Comparison of ENCODE assay signal across 9 cellular contexts in the genomic region with DNA sequence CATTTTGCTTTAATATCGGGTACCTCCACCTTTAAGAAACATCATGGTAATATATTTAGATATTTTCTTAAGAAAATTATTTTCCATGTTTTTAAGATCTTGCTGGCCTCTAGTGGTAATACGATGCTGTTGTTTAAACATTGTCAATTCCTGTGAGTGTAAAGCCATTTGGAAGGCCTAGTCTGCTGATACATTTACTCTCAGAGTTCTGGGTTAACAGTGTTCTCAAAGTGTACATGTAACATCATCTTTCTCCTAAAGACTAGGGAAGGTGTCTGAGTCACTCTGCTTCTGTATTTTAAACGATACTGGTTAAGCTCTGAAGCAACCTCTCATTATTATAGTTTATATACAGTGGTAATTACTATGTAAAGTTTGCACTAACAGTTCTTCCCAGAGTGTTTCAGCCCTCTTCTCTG.
A peak's percentile ranks its signal among the peaks of the same experiment; 100 is the strongest.
DNase-seq lines count a peak whose midpoint lies in the region; ATAC-seq and TF ChIP-seq lines count a peak whose summit lies in the region.
"Had no signal": no experiment of that assay in that cellular context is flagged by ENCODE, and none has a peak within 500 bp of the region (broad histone marks: within the 10 kb centered on the region; RNA-seq: fewer than 3 reads in every experiment).

No MANE protein-coding gene starts in this region.

- H3K4me3 Mint-ChIP-seq in stimulated activated naive B cell treated with anti-CD40 and anti-IgM and Interleukin-4, amounts not matched to agents 10 μg/mL and 1 μg/mL and 100 μg/mL, for 72 hours: no peak overlapping the region

- H3K4me2 ChIP-seq in skeletal muscle satellite cell (ENCODE audit: low read length): no peak overlapping the region

- H3K27me3 Mint-ChIP-seq in stimulated activated naive B cell treated with anti-CD40 and anti-IgM and Interleukin-4, amounts not matched to agents 10 μg/mL and 1 μg/mL and 100 μg/mL, for 72 hours: no peaks in the 10 kb centered on the region

- peaks cover 6 to 7% of the 10 kb centered on the region in 2 donors for H3K4me1 Mint-ChIP-seq in stimulated activated naive B cell treated with anti-CD40 and anti-IgM and Interleukin-4, amounts not matched to agents 10 μg/mL and 1 μg/mL and 100 μg/mL, for 72 hours

- CTCF ChIA-PET in HEK293 (lab: Yijun Ruan, JAX): interaction anchor here (0.6 to 2.9 kb wide), 9 partner anchors 11 to 335 kb away, joined by 3 to 18 read pairs (median 4); no protein-coding TSS in a partner anchor

- ATAC-seq in GM21515 (IDR thresholded peaks at IDR 0.05; ENCODE audit: unreplicated experiment) (no peak), GM19328 (IDR thresholded peaks at IDR 0.05; ENCODE audit: unreplicated experiment) (no peak)
- no peak for ATAC-seq in stimulated activated naive B cell treated with anti-CD40 and anti-IgM and Interleukin-4, amounts not matched to agents 10 μg/mL and 1 μg/mL and 100 μg/mL, for 72 hours (replicated peaks)

- no peaks in the 10 kb centered on the region for H3K36me3 Mint-ChIP-seq in stimulated activated naive B cell treated with anti-CD40 and anti-IgM and Interleukin-4, amounts not matched to agents 10 μg/mL and 1 μg/mL and 100 μg/mL, for 72 hours

- no peaks in the 10 kb centered on the region for H3K27me3 ChIP-seq in Peyer's patch
- H3K27me3 ChIP-seq in skeletal muscle satellite cell (ENCODE audit: control insufficient read depth, insufficient read depth, low read length): no peaks in the 10 kb centered on the region

- H3K36me3 ChIP-seq in HEK293 (ENCODE audit: control insufficient read depth in 2 of 2, insufficient read depth in 1 of 2, low read length in 2 of 2) (no peaks in the 10 kb centered on the region), Peyer's patch (no peaks in the 10 kb centered on the region), skeletal muscle satellite cell (ENCODE audit: insufficient read depth, low read length) (peaks cover 23% of the 10 kb centered on the region)

- H3K4me1 ChIP-seq in HEK293 (ENCODE audit: control insufficient read depth, insufficient read depth, low read length) (no peaks in the 10 kb centered on the region), Peyer's patch (no peaks in the 10 kb centered on the region), skeletal muscle satellite cell (ENCODE audit: control insufficient read depth, insufficient read depth, low read length) (peaks cover 25% of the 10 kb centered on the region)

- H3K9me3 ChIP-seq in HEK293 (ENCODE audit: control insufficient read depth, insufficient read depth, low read depth, low read length): no peaks in the 10 kb centered on the region
- H3K9me3 ChIP-seq in Peyer's patch: no peaks in the 10 kb centered on the region
- no peaks in the 10 kb centered on the region for H3K9me3 ChIP-seq in skeletal muscle satellite cell (replicated peaks; ENCODE audit: low read length)

- H3K27ac ChIP-seq in HEK293 (ENCODE audit: extremely low read depth, low read depth, low read length) (no peak overlapping the region), Peyer's patch (no peak overlapping the region)
- H3K27ac ChIP-seq: SK-N-MC had no signal

- DNase-seq in Peyer's patch: no peak
- peak; percentile 89 for DNase-seq in fibroblast of peridontal ligament (ENCODE audit: extremely low read depth)
- DNase-seq in stimulated activated naive B cell treated with anti-CD40 and anti-IgM and Interleukin-4, amounts not matched to agents 10 μg/mL and 1 μg/mL and 100 μg/mL, for 72 hours: no peak
- no peak for DNase-seq in NCI-H2171 treated with DMSO at 0.1 percent for 48 hours (lab: John Stamatoyannopoulos, UW)

- POLR2A ChIA-PET in HEK293 (lab: Yijun Ruan, JAX): no interaction called here

- H3K27ac Mint-ChIP-seq in stimulated activated naive B cell treated with anti-CD40 and anti-IgM and Interleukin-4, amounts not matched to agents 10 μg/mL and 1 μg/mL and 100 μg/mL, for 72 hours: no peak overlapping the region

- TF ChIP-seq POLR2A in Peyer's patch (IDR thresholded peaks at IDR 0.05): no peak

- no peak for TF ChIP-seq CTCF in HEK293 (tag by site-specific recombination; IDR thresholded peaks at IDR 0.05)
- peak in 4 of 6 experiments; percentile 17 to 62 (median 51) for TF ChIP-seq CTCF in Peyer's patch (IDR thresholded peaks at IDR 0.05)

- peak overlapping the region; percentile 20 for H3K9ac ChIP-seq in skeletal muscle satellite cell (ENCODE audit: low read depth, low read length)

- peaks cover 0 to 1% of the 10 kb centered on the region in 2 donors for H3K9me3 Mint-ChIP-seq in stimulated activated naive B cell treated with anti-CD40 and anti-IgM and Interleukin-4, amounts not matched to agents 10 μg/mL and 1 μg/mL and 100 μg/mL, for 72 hours

- H3K4me3 ChIP-seq in HEK293 (ENCODE audit: low read depth, low read length): no peak overlapping the region
- H3K4me3 ChIP-seq in Peyer's patch: no peak overlapping the region
- H3K4me3 ChIP-seq in skeletal muscle satellite cell (ENCODE audit: low read length): no peak overlapping the region
- H3K4me3 ChIP-seq: SK-N-MC had no signal

TF ChIP-seq in HEK293, 187 proteins besides CTCF, POLR2A, EP300 and RAD21:
- no peak for TF ChIP-seq IKZF3 (tag by site-specific recombination; IDR thresholded peaks at IDR 0.05)
- no peak for TF ChIP-seq ZNF324 (tag by site-specific recombination; IDR thresholded peaks at IDR 0.05)
- peak; percentile 59 for TF ChIP-seq ZNF654 (tag by site-specific recombination; IDR thresholded peaks at IDR 0.05; ENCODE audit: low read depth)
- peak; percentile 86 for TF ChIP-seq SP7 (tag by site-specific recombination; IDR thresholded peaks at IDR 0.05)
- TF ChIP-seq SALL2 (tag by site-specific recombination; IDR thresholded peaks at IDR 0.05; ENCODE audit: borderline replicate concordance): no peak
- TF ChIP-seq ZNF768 (tag by site-specific recombination; IDR thresholded peaks at IDR 0.05): no peak
